ENCODE assay signal across 10 cellular contexts in genomic region chr6:38404355-38404754, GRCh38.
DNase-seq lines count a peak whose midpoint lies in the region; TF ChIP-seq lines count a peak whose summit lies in the region.
"Had no signal": no experiment of that assay in that cellular context is flagged by ENCODE, and none has a peak within 500 bp of the region (broad histone marks: within the 10 kb centered on the region; RNA-seq: fewer than 3 reads in every experiment).

No MANE protein-coding gene starts in this region.

- no peak overlapping the region for H2AFZ ChIP-seq in parathyroid adenoma

- H3K4me2 ChIP-seq in parathyroid adenoma (ENCODE audit: low read length): no peak overlapping the region

- no peak for TF ChIP-seq EP300 in stomach (IDR thresholded peaks at IDR 0.05)

- 10 to 43% (median 26%) methylated on average over 2 of the region's 2 CpGs for WGBS in stomach, 5 donors

- H3K4me3 ChIP-seq in epithelial cell of esophagus (ENCODE audit: low read length) (no peak overlapping the region), parathyroid adenoma (ENCODE audit: low read depth, low read length) (no peak overlapping the region), stomach (no peak overlapping the region), colonic mucosa (no peak overlapping the region)

- H3K36me3 ChIP-seq in parathyroid adenoma (ENCODE audit: control insufficient read depth, insufficient read depth, low read length): no peaks in the 10 kb centered on the region
- no peaks in the 10 kb centered on the region for H3K36me3 ChIP-seq in stomach
- H3K36me3 ChIP-seq in colonic mucosa: no peaks in the 10 kb centered on the region

- DNase-seq in GM20000 (ENCODE audit: low spot score) (peak; percentile 7), NCI-H510A treated with DMSO at 0.1 percent for 48 hours (lab: John Stamatoyannopoulos, UW) (peak; percentile 49), epithelial cell of esophagus (ENCODE audit: low read depth) (peak; percentile 32), stomach (no peak), NCI-H2029 (lab: John Stamatoyannopoulos, UW) (no peak), colonic mucosa (no peak)
- DNase-seq: erythroblast; nucleus accumbens; stimulated activated CD4-positive, alpha-beta T cell treated with anti-CD3 and anti-CD28 coated beads, Interleukin-2, amount 100 ng/mL, for 48 hours had no signal

- TF ChIP-seq CTCF in GM20000 (IDR thresholded peaks at IDR 0.05; ENCODE audit: extremely low read depth, missing control alignments) (no peak), epithelial cell of esophagus (IDR thresholded peaks at IDR 0.05; ENCODE audit: insufficient read depth, low read depth, low read length, missing control alignments) (no peak), parathyroid adenoma (IDR thresholded peaks at IDR 0.05) (no peak), stomach (IDR thresholded peaks at IDR 0.05) (no peak), colonic mucosa (IDR thresholded peaks at IDR 0.05) (no peak)

- H3K79me2 ChIP-seq in parathyroid adenoma: peaks cover 5% of the 10 kb centered on the region

- H3K9ac ChIP-seq in parathyroid adenoma (no peak overlapping the region), colonic mucosa (ENCODE audit: low read depth in 2 of 2, low read length in 2 of 2) (no peak overlapping the region)

- H3K27ac ChIP-seq in parathyroid adenoma (peak overlapping the region; percentile 37), stomach (no peak overlapping the region), colonic mucosa (no peak overlapping the region)

- intact Hi-C loops in stomach (cut with DNase I; ENCODE audit: low total_unique reads): no loop called here
- intact Hi-C loops in colonic mucosa (cut with DNase I): no loop called here

- TF ChIP-seq POLR2A in stomach (IDR thresholded peaks at IDR 0.05): no peak

- H3K9me3 ChIP-seq in parathyroid adenoma (ENCODE audit: control insufficient read depth, low read length) (no peaks in the 10 kb centered on the region), stomach (no peaks in the 10 kb centered on the region), colonic mucosa (no peaks in the 10 kb centered on the region)

- H3K4me1 ChIP-seq in parathyroid adenoma (peaks cover 8% of the 10 kb centered on the region), stomach (peaks cover 0 to 21% (median 14%) of the 10 kb centered on the region in 4 donors), colonic mucosa (no peaks in the 10 kb centered on the region)

- H3K27me3 ChIP-seq in parathyroid adenoma (ENCODE audit: control insufficient read depth, insufficient read depth, low read length) (no peaks in the 10 kb centered on the region), stomach (no peaks in the 10 kb centered on the region), colonic mucosa (no peaks in the 10 kb centered on the region)

Comparison
In these comparisons a context has a peak if more than half of its experiments do, and no peak if none do; other contexts are left out.
1. DNase-seq: peak in GM20000 (single experiment), NCI-H510A treated with DMSO at 0.1 percent for 48 hours (single experiment) and epithelial cell of esophagus (single experiment); none in stomach (single experiment), NCI-H2029 (single experiment) and colonic mucosa (single experiment).